In genomic region chr9:131528886-131529505, GRCh38 we compare ENCODE assay signal across 1 cellular context.
TF ChIP-seq lines count a peak whose summit lies in the region.

No MANE protein-coding gene starts in this region.

TF ChIP-seq in SK-N-SH treated with all-trans-retinoic acid at 6 μM for 48 hours, 23 proteins besides CTCF, POLR2A, EP300 and RAD21 (continued from another document):
- no peak for TF ChIP-seq PATZ1 (CRISPR knock-in tag; IDR thresholded peaks at IDR 0.05; ENCODE audit: borderline replicate concordance)
- TF ChIP-seq GLIS3 (CRISPR knock-in tag; IDR thresholded peaks at IDR 0.05), result no peak
- TF ChIP-seq TSHZ2 (CRISPR knock-in tag; IDR thresholded peaks at IDR 0.05), result no peak
TF ChIP-seq in SK-N-SH treated with all-trans-retinoic acid at 6 μM for 48 hours: peak in this region for 0.
